1 cellular context compared by ENCODE assay signal in genomic region chr10:57741751-57742150, GRCh38.
TF ChIP-seq lines count a peak whose summit lies in the region.

No MANE protein-coding gene starts in this region.

TF ChIP-seq in GM23338, 12 proteins besides CTCF, POLR2A, EP300 and RAD21 (continued from another document):
- TF ChIP-seq, protein P1, sequence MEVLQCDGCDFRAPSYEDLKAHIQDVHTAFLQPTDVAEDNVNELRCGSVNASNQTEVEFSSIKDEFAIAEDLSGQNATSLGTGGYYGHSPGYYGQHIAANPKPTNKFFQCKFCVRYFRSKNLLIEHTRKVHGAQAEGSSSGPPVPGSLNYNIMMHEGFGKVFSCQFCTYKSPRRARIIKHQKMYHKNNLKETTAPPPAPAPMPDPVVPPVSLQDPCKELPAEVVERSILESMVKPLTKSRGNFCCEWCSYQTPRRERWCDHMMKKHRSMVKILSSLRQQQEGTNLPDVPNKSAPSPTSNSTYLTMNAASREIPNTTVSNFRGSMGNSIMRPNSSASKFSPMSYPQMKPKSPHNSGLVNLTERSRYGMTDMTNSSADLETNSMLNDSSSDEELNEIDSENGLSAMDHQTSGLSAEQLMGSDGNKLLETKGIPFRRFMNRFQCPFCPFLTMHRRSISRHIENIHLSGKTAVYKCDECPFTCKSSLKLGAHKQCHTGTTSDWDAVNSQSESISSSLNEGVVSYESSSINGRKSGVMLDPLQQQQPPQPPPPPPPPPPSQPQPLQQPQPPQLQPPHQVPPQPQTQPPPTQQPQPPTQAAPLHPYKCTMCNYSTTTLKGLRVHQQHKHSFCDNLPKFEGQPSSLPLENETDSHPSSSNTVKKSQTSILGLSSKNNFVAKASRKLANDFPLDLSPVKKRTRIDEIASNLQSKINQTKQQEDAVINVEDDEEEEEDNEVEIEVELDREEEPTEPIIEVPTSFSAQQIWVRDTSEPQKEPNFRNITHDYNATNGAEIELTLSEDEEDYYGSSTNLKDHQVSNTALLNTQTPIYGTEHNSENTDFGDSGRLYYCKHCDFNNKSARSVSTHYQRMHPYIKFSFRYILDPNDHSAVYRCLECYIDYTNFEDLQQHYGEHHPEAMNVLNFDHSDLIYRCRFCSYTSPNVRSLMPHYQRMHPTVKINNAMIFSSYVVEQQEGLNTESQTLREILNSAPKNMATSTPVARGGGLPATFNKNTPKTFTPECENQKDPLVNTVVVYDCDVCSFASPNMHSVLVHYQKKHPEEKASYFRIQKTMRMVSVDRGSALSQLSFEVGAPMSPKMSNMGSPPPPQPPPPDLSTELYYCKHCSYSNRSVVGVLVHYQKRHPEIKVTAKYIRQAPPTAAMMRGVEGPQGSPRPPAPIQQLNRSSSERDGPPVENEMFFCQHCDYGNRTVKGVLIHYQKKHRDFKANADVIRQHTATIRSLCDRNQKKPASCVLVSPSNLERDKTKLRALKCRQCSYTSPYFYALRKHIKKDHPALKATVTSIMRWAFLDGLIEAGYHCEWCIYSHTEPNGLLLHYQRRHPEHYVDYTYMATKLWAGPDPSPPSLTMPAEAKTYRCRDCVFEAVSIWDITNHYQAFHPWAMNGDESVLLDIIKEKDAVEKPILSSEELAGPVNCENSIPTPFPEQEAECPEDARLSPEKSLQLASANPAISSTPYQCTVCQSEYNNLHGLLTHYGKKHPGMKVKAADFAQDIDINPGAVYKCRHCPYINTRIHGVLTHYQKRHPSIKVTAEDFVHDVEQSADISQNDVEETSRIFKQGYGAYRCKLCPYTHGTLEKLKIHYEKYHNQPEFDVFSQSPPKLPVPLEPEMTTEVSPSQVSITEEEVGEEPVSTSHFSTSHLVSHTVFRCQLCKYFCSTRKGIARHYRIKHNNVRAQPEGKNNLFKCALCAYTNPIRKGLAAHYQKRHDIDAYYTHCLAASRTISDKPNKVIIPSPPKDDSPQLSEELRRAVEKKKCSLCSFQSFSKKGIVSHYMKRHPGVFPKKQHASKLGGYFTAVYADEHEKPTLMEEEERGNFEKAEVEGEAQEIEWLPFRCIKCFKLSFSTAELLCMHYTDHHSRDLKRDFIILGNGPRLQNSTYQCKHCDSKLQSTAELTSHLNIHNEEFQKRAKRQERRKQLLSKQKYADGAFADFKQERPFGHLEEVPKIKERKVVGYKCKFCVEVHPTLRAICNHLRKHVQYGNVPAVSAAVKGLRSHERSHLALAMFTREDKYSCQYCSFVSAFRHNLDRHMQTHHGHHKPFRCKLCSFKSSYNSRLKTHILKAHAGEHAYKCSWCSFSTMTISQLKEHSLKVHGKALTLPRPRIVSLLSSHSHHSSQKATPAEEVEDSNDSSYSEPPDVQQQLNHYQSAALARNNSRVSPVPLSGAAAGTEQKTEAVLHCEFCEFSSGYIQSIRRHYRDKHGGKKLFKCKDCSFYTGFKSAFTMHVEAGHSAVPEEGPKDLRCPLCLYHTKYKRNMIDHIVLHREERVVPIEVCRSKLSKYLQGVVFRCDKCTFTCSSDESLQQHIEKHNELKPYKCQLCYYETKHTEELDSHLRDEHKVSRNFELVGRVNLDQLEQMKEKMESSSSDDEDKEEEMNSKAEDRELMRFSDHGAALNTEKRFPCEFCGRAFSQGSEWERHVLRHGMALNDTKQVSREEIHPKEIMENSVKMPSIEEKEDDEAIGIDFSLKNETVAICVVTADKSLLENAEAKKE (CRISPR knock-in tag; IDR thresholded peaks at IDR 0.05), result no peak
- no peak for TF ChIP-seq EZH2 (IDR thresholded peaks at IDR 0.05; ENCODE audit: low read depth, unreplicated experiment)
- TF ChIP-seq EZH2phosphoT487 (IDR thresholded peaks at IDR 0.05; ENCODE audit: unreplicated experiment), result no peak
- TF ChIP-seq ETS1 (IDR thresholded peaks at IDR 0.05), result no peak
- TF ChIP-seq STAT1 (IDR thresholded peaks at IDR 0.05; ENCODE audit: unreplicated experiment), result no peak
- no peak for TF ChIP-seq ZNF114 (CRISPR knock-in tag; IDR thresholded peaks at IDR 0.05)
